21 cellular contexts compared by ENCODE assay signal in genomic region chr4:76954489-76954888, GRCh38. TPM values are rescaled to one million over a fixed set of nuclear protein-coding genes. Genes with fewer than 3 reads are reported as not detected.
DNase-seq lines count a peak whose midpoint lies in the region; ATAC-seq and TF ChIP-seq lines count a peak whose summit lies in the region.
"Had no signal": no experiment of that assay in that cellular context is flagged by ENCODE, and none has a peak within 500 bp of the region (broad histone marks: within the 10 kb centered on the region; RNA-seq: fewer than 3 reads in every experiment).

No MANE protein-coding gene starts in this region.

- H3K18ac ChIP-seq in IMR-90 (ENCODE audit: low read depth, low read length) (0 out of 2 replicates have a peak overlapping the region, but pooled peaks have one; percentile 9), trophoblast cell (ENCODE audit: low read length) (no peak overlapping the region)

- H3K23ac ChIP-seq in IMR-90 (ENCODE audit: low read depth, low read length), result 0 out of 2 replicates have a peak overlapping the region, but pooled peaks have one; percentile 2
- H3K23ac ChIP-seq in trophoblast cell (ENCODE audit: low read length), result no peak overlapping the region

- TF ChIP-seq CTCF in IMR-90 (conservative IDR thresholded peaks at IDR 0.05; ENCODE audit: low read depth, low read length) (no peak), VCaP (conservative IDR thresholded peaks at IDR 0.05) (no peak)

- no peak overlapping the region for H2BK120ac ChIP-seq in IMR-90 (ENCODE audit: low read depth, low read length)
- no peak overlapping the region for H2BK120ac ChIP-seq in trophoblast cell (ENCODE audit: insufficient read depth, low read length, poor library complexity)

- in situ Hi-C loops in IMR-90 (cut with MboI; ENCODE audit: low sequenced_read_pairs), result loop anchor here (10.0 kb wide), 1 partner anchor 70 kb away; no protein-coding TSS in a partner anchor

- H3K14ac ChIP-seq in IMR-90 (replicated peaks; ENCODE audit: low read depth, low read length) (0 out of 2 replicates have a peak overlapping the region, but pooled peaks have one; percentile 8), trophoblast cell (ENCODE audit: low read length) (no peak overlapping the region)

- H2AK5ac ChIP-seq in IMR-90 (ENCODE audit: low read depth, low read length), result no peak overlapping the region
- no peak overlapping the region for H2AK5ac ChIP-seq in trophoblast cell (ENCODE audit: low read length)

- peak overlapping the region; percentile 63 for H3K4me2 ChIP-seq in IMR-90 (ENCODE audit: low read depth, low read length)
- no peak overlapping the region for H3K4me2 ChIP-seq in trophoblast cell (ENCODE audit: low read length)

- no peak overlapping the region for H2AK9ac ChIP-seq in IMR-90 (replicated peaks; ENCODE audit: low read depth, low read length, poor library complexity)

- no peak overlapping the region for H3K56ac ChIP-seq in IMR-90 (ENCODE audit: extremely low read depth, insufficient read depth, low read length)

- no peak for ATAC-seq in IMR-90 (ENCODE audit: low read depth)
- ATAC-seq: activated T-helper 17 cell treated with anti-CD3 and anti-CD28 coated beads, Interleukin-2, amount 50 U/mL, for 72 hours; foreskin keratinocyte; stimulated activated naive CD8-positive, alpha-beta T cell treated with anti-CD3 and anti-CD28 coated beads, Interleukin-15, amount 100 ng/mL, for 72 hours had no signal

- no peak for TF ChIP-seq POLR2A in IMR-90 (IDR thresholded peaks at IDR 0.05; ENCODE audit: low read depth, low read length)

- H3K4ac ChIP-seq in IMR-90 (ENCODE audit: low read depth, low read length), result no peak overlapping the region
- H3K4ac ChIP-seq in trophoblast cell (ENCODE audit: low read depth, low read length), result peak overlapping the region; percentile 75

- H2BK15ac ChIP-seq in IMR-90 (ENCODE audit: low read depth, low read length), result no peak overlapping the region

- no peak overlapping the region for H4K12ac ChIP-seq in trophoblast cell (ENCODE audit: low read depth, low read length)

- H3K79me2 ChIP-seq in trophoblast cell (ENCODE audit: control insufficient read depth, insufficient read depth, low read length, poor library complexity), result peaks cover 17% of the 10 kb centered on the region

- H4K91ac ChIP-seq in IMR-90 (ENCODE audit: insufficient read depth, low read depth, low read length) (no peak overlapping the region), trophoblast cell (ENCODE audit: low read depth, low read length) (no peak overlapping the region)

- intact Hi-C loops in IMR-90 (cut with micrococcal nuclease), result loop anchor here (5.0 kb wide), 2 partner anchors 68 to 203 kb away; partner anchors contain the start of gene CCNG2

- H2BK5ac ChIP-seq in IMR-90 (ENCODE audit: low read depth, low read length, poor library complexity, severe bottlenecking), result peak overlapping the region; percentile 1
- no peak overlapping the region for H2BK5ac ChIP-seq in trophoblast cell (ENCODE audit: low read depth, low read length, poor library complexity)

- peaks cover 0 to 58% of the 10 kb centered on the region in 2 experiments; a peak in 3 of 4 replicates for H3K79me1 ChIP-seq in IMR-90 (ENCODE audit: low read depth in 1 of 2, low read length in 2 of 2)
- peaks cover 16% of the 10 kb centered on the region for H3K79me1 ChIP-seq in trophoblast cell (ENCODE audit: low read length)

- peaks cover 13% of the 10 kb centered on the region for H3K36me3 ChIP-seq in IMR-90 (ENCODE audit: control insufficient read depth, insufficient read depth, low read length)
- peaks cover 4 to 5% of the 10 kb centered on the region in 2 experiments for H3K36me3 ChIP-seq in trophoblast cell (ENCODE audit: control insufficient read depth in 1 of 2, insufficient read depth in 2 of 2, low read length in 2 of 2)
- H3K36me3 ChIP-seq: prostate gland, upper lobe of left lung had no signal

- no peak overlapping the region for H2AFZ ChIP-seq in IMR-90 (replicated peaks; ENCODE audit: low read length, poor library complexity)
- H2AFZ ChIP-seq in trophoblast cell (ENCODE audit: insufficient read depth, low read length, poor library complexity), result no peak overlapping the region

- no peak overlapping the region for H3K9ac ChIP-seq in IMR-90 (ENCODE audit: low read depth, low read length)
- no peak overlapping the region for H3K9ac ChIP-seq in trophoblast cell (ENCODE audit: low read length)

- DNase-seq in IMR-90 (no peak), glomerular visceral epithelial cell (ENCODE audit: extremely low spot score) (peak; percentile 56), trophoblast cell (no peak), HUDEP-2 (lab: John Stamatoyannopoulos, UW; ENCODE audit: unreplicated experiment in 76 of 76) (no peak), occipital lobe (lab: John Stamatoyannopoulos, UW) (no peak)
- DNase-seq in activated CD8-positive, alpha-beta memory T cell treated with anti-CD3 and anti-CD28 coated beads, Interleukin-2, amount 50 U/mL, for 4 hours, result no peak
- DNase-seq: activated CD4-positive, alpha-beta T cell treated with anti-CD3 and anti-CD28 coated beads for 4 hours; Caco-2; foreskin keratinocyte; KBM-7; NCI-H1048; NCI-H2107; NCI-H524; stimulated activated CD4-positive, alpha-beta T cell treated with anti-CD3 and anti-CD28 coated beads, Interleukin-4, amount 100 ng/mL, for 1 hour; stimulated activated naive CD8-positive, alpha-beta T cell treated with anti-CD3 and anti-CD28 coated beads, Interleukin-15, amount 100 ng/mL, for 72 hours; upper lobe of left lung had no signal

- no TSS peak for BruUV-seq in IMR-90 (replicated peaks; lab: Mats Ljungman, UMichigan)

- POLR2A ChIA-PET in IMR-90 (lab: Charles Lee; ENCODE audit: unreplicated experiment), result interaction anchor here (0.6 kb wide), 3 partner anchors 12 to 103 kb away, joined by 3 to 5 read pairs (median 3); no protein-coding TSS in a partner anchor

- H3K9me1 ChIP-seq in IMR-90 (ENCODE audit: insufficient read depth, low read length), result peaks cover 32% of the 10 kb centered on the region

- CTCF ChIA-PET in IMR-90 (lab: Yijun Ruan, JAX), result no interaction called here

- dilution Hi-C loops in IMR-90 (cut with HindIII; ENCODE audit: low sequenced_read_pairs, unreplicated experiment), result no loop called here

- H3K4me1 ChIP-seq in IMR-90 (ENCODE audit: control insufficient read depth, insufficient read depth, low read length), result peaks cover 22% of the 10 kb centered on the region
- no peaks in the 10 kb centered on the region for H3K4me1 ChIP-seq in trophoblast cell (ENCODE audit: control insufficient read depth in 1 of 2, insufficient read depth in 2 of 2, low read length in 2 of 2)
- H3K4me1 ChIP-seq: prostate gland had no signal

- peak overlapping the region; percentile 50 for H4K5ac ChIP-seq in IMR-90 (ENCODE audit: low read depth, low read length)

- peaks cover 89% of the 10 kb centered on the region for H4K20me1 ChIP-seq in IMR-90 (ENCODE audit: insufficient read depth, low read length)

- H3K9me3 ChIP-seq in IMR-90 (ENCODE audit: control insufficient read depth, insufficient read depth, low read length), result no peaks in the 10 kb centered on the region
- no peaks in the 10 kb centered on the region for H3K9me3 ChIP-seq in trophoblast cell (ENCODE audit: insufficient read depth, low read depth, low read length)
- H3K9me3 ChIP-seq: Caco-2, prostate gland, upper lobe of left lung had no signal

- TF ChIP-seq RAD21 in IMR-90 (IDR thresholded peaks at IDR 0.05; ENCODE audit: low read length), result no peak

- no peak overlapping the region for H2BK20ac ChIP-seq in IMR-90 (ENCODE audit: low read depth, low read length)

- no peaks in the 10 kb centered on the region for H3K27me3 ChIP-seq in IMR-90 (ENCODE audit: control insufficient read depth, insufficient read depth, low read length)
- no peaks in the 10 kb centered on the region for H3K27me3 ChIP-seq in trophoblast cell (ENCODE audit: insufficient read depth, low read length)
- H3K27me3 ChIP-seq: foreskin keratinocyte, upper lobe of left lung had no signal

- no peak overlapping the region for H4K8ac ChIP-seq in IMR-90 (ENCODE audit: low read depth in 2 of 2, low read length in 2 of 2)
- no peak overlapping the region for H4K8ac ChIP-seq in trophoblast cell (ENCODE audit: low read depth, low read length)

- no peak overlapping the region for H2BK12ac ChIP-seq in trophoblast cell (ENCODE audit: low read length)

- H3K4me3 ChIP-seq in IMR-90 (ENCODE audit: insufficient read depth, low read depth, low read length) (no peak overlapping the region), trophoblast cell (ENCODE audit: low read depth, low read length) (no peak overlapping the region)
- H3K4me3 ChIP-seq: prostate gland, upper lobe of left lung had no signal

- WGBS in IMR-90 (ENCODE audit: extremely low coverage in 2 of 2, insufficient read length in 1 of 2), 2 experiments, result 88% methylated on average over 3 of the region's 4 CpGs; no CpG with 5 or more reads in 1 of the 2 experiments
- no CpG with 5 or more reads among the region's 4 CpGs for WGBS in trophoblast cell (ENCODE audit: extremely low coverage, insufficient coverage, insufficient read length)

- H3K27ac ChIP-seq in IMR-90 (ENCODE audit: insufficient read depth, low read length), result peak overlapping the region; percentile 58; the same call in 1 of the 2 replicates
- H3K27ac ChIP-seq in VCaP, result peak overlapping the region; percentile 25
- no peak overlapping the region for H3K27ac ChIP-seq in trophoblast cell (ENCODE audit: low read depth, low read length)
- H3K27ac ChIP-seq: epithelial cell of prostate, foreskin keratinocyte, prostate gland had no signal

TF ChIP-seq in IMR-90, 13 proteins besides CTCF, POLR2A, EP300 and RAD21 (continues in another document):
- TF ChIP-seq CHD1 (IDR thresholded peaks at IDR 0.05; ENCODE audit: low read depth, low read length), result no peak
- no peak for TF ChIP-seq MAFK (IDR thresholded peaks at IDR 0.05; ENCODE audit: low read depth, low read length)
- TF ChIP-seq CEBPB (IDR thresholded peaks at IDR 0.05; ENCODE audit: low read depth, low read length), result no peak
- no peak for TF ChIP-seq FOS (IDR thresholded peaks at IDR 0.05; ENCODE audit: low read depth, low read length)

RNA-seq across cellular contexts. Expression of gene SEPTIN11, which starts 4.9 kb away (rescaled TPM):
- 573 and 632 TPM in 2 replicates for total RNA-seq in IMR-90 (2012; rRNA removed)
- polyA plus RNA-seq in IMR-90 (2012; rRNA removed), result 258 and 267 TPM in 2 replicates
- 75.9 and 85.0 TPM in 2 replicates for polyA plus RNA-seq in IMR-90 (2012; cell fraction: cytosol; rRNA removed)
- 36.2 and 197 TPM in 2 replicates for polyA plus RNA-seq in IMR-90 (2012; cell fraction: nucleus; rRNA removed; ENCODE audit: low replicate concordance)
- 151 and 154 TPM in 2 replicates for polyA plus RNA-seq in trophoblast cell (2013)
- 244 TPM for total RNA-seq in occipital lobe

RNA-seq across cellular contexts. Expression of gene SOWAHB, which starts 56.5 kb away (rescaled TPM):
- under 0.01 TPM in 1 of 2 replicates, not detected in the other for total RNA-seq in IMR-90 (2012; rRNA removed)
- polyA plus RNA-seq in IMR-90 (2012; rRNA removed), result not detected in 2 replicates
- 0.01 and 0.02 TPM in 2 replicates for polyA plus RNA-seq in IMR-90 (2012; cell fraction: cytosol; rRNA removed)
- 0.02 and 0.03 TPM in 2 replicates for polyA plus RNA-seq in IMR-90 (2012; cell fraction: nucleus; rRNA removed; ENCODE audit: low replicate concordance)
- polyA plus RNA-seq in trophoblast cell (2013), result 2.1 and 2.2 TPM in 2 replicates
- total RNA-seq in occipital lobe, result 5.5 TPM
- total RNA-seq: activated T-helper 17 cell treated with anti-CD3 and anti-CD28 coated beads, Interleukin-2, amount 50 U/mL, for 72 hours had no signal
- polyA plus RNA-seq: foreskin keratinocyte, neural cell had no signal
